In the genomic region with DNA sequence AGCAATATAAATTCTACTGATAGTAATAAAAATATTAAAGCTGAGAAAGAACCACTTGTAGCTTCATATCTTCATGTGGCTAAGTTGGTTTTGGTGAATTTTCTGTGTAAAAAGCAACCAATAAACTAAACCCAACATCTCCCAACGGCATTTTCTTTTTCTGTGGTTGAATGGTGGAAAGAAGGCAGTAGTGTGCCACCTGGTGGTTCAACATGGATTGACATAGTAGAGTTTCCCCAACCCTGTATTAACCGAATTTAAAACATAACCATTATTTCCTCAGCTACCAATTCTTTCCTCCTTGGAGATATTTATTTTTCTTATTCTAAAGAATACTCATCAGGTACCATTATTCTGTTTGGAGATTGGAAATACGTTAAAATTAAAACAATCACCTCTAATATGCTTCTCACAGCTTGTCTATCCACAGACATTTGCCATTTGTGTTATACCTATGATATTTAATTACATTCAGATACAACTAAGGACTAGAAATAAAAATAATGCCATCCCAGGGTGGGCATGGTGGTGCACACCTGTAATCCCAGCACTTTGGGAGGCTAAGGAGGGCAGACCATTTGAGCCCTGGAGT, we compare ENCODE assay signal across 8 cellular contexts.
DNase-seq lines count a peak whose midpoint lies in the region; ATAC-seq, FAIRE-seq and TF ChIP-seq lines count a peak whose summit lies in the region.

No MANE protein-coding gene starts in this region.

- no peak for FAIRE-seq in RCC 7860 (lab: Jason Lieb, UNC)

- peak overlapping the region in 1 of 5 experiments; percentile 12 for H3K27ac Mint-ChIP-seq in brain
- no peak overlapping the region for H3K27ac Mint-ChIP-seq in stimulated activated memory B cell treated with anti-CD40 and anti-IgM and Interleukin-4, amounts not matched to agents 10 μg/mL and 1 μg/mL and 100 μg/mL, for 72 hours

- no peaks in the 10 kb centered on the region for H3K27me3 Mint-ChIP-seq in brain
- H3K27me3 Mint-ChIP-seq in stimulated activated memory B cell treated with anti-CD40 and anti-IgM and Interleukin-4, amounts not matched to agents 10 μg/mL and 1 μg/mL and 100 μg/mL, for 72 hours: peaks cover 9% of the 10 kb centered on the region

- peaks cover 0 to 4% (median 0%) of the 10 kb centered on the region in 5 experiments for H3K9me3 Mint-ChIP-seq in brain
- H3K9me3 Mint-ChIP-seq in stimulated activated memory B cell treated with anti-CD40 and anti-IgM and Interleukin-4, amounts not matched to agents 10 μg/mL and 1 μg/mL and 100 μg/mL, for 72 hours: no peaks in the 10 kb centered on the region

- H3K4me3 Mint-ChIP-seq in brain: no peak overlapping the region
- no peak overlapping the region for H3K4me3 Mint-ChIP-seq in stimulated activated memory B cell treated with anti-CD40 and anti-IgM and Interleukin-4, amounts not matched to agents 10 μg/mL and 1 μg/mL and 100 μg/mL, for 72 hours

- peak; percentile 67 for ATAC-seq in GM19372 (IDR thresholded peaks at IDR 0.05; ENCODE audit: low read depth, unreplicated experiment)
- peak; percentile 81 for ATAC-seq in HG03565 (IDR thresholded peaks at IDR 0.05; ENCODE audit: unreplicated experiment)
- ATAC-seq in stimulated activated memory B cell treated with anti-CD40 and anti-IgM and Interleukin-4, amounts not matched to agents 10 μg/mL and 1 μg/mL and 100 μg/mL, for 72 hours: peak; percentile 60
- no peak for ATAC-seq in GM18873 (IDR thresholded peaks at IDR 0.05; ENCODE audit: low FRiP score, unreplicated experiment)

- no peaks in the 10 kb centered on the region for H3K36me3 Mint-ChIP-seq in brain
- H3K36me3 Mint-ChIP-seq in stimulated activated memory B cell treated with anti-CD40 and anti-IgM and Interleukin-4, amounts not matched to agents 10 μg/mL and 1 μg/mL and 100 μg/mL, for 72 hours: no peaks in the 10 kb centered on the region

- H3K4me1 Mint-ChIP-seq in brain: peaks cover 3% of the 10 kb centered on the region
- no peaks in the 10 kb centered on the region for H3K4me1 Mint-ChIP-seq in stimulated activated memory B cell treated with anti-CD40 and anti-IgM and Interleukin-4, amounts not matched to agents 10 μg/mL and 1 μg/mL and 100 μg/mL, for 72 hours

- peak; percentile 76 to 79 for TF ChIP-seq CTCF in brain (conservative IDR thresholded peaks at IDR 0.05)

- DNase-seq in DMS53 treated with DMSO at 0.1 percent for 48 hours (lab: John Stamatoyannopoulos, UW; ENCODE audit: unreplicated experiment) (peak; percentile 20), RCC 7860 (ENCODE audit: low spot score) (peak; percentile 35), kidney tubule cell (ENCODE audit: low spot score) (peak; percentile 55)
